ENCODE assay signal across 1 cellular context in genomic region chr10:15088428-15089261, GRCh38.
TF ChIP-seq lines count a peak whose summit lies in the region.

ACBD7 (minus strand) TSS chr10:15088776; CDS start chr10:15088728, 48 bp downstream.

TF ChIP-seq in HEK293, 187 proteins besides CTCF, POLR2A, EP300 and RAD21 (continued from another document and continues in another):
- TF ChIP-seq GLIS1 (tag by site-specific recombination; IDR thresholded peaks at IDR 0.05) (peak; percentile 87), PATZ1 (tag by site-specific recombination; IDR thresholded peaks at IDR 0.05) (peak; percentile 97), SP3 (tag by site-specific recombination; IDR thresholded peaks at IDR 0.05) (peak; percentile 69), ZNF610 (tag by site-specific recombination; IDR thresholded peaks at IDR 0.05; ENCODE audit: borderline replicate concordance) (peak; percentile 73; the same call in 1 of the 2 replicates), ZFP41 (tag by site-specific recombination; IDR thresholded peaks at IDR 0.05; ENCODE audit: borderline replicate concordance) (0 out of 2 replicates have a peak, but pooled peaks have one; percentile 29), ZNF37A (tag by site-specific recombination; IDR thresholded peaks at IDR 0.05) (no peak), EGR2 (tag by site-specific recombination; IDR thresholded peaks at IDR 0.05; ENCODE audit: low read depth) (peak; percentile 75), ZBTB20 (tag by site-specific recombination; IDR thresholded peaks at IDR 0.05) (peak; percentile 87), ZNF654 (tag by site-specific recombination; IDR thresholded peaks at IDR 0.05; ENCODE audit: low read depth) (no peak), ZNF561 (tag by site-specific recombination; IDR thresholded peaks at IDR 0.05; ENCODE audit: borderline replicate concordance) (0 out of 2 replicates have a peak, but pooled peaks have one; percentile 51), SCRT2 (tag by site-specific recombination; IDR thresholded peaks at IDR 0.05) (peak; percentile 80), KLF17 (tag by site-specific recombination; IDR thresholded peaks at IDR 0.05) (peak; percentile 81; the same call in 1 of the 2 replicates), ZNF366 (tag by site-specific recombination; conservative IDR thresholded peaks at IDR 0.05) (peak; percentile 77), ZBTB8A (tag by site-specific recombination; IDR thresholded peaks at IDR 0.05) (peak; percentile 76), KLF9 (tag by site-specific recombination; IDR thresholded peaks at IDR 0.05; ENCODE audit: low read depth) (peak; percentile 98), ZNF2 (tag by site-specific recombination; IDR thresholded peaks at IDR 0.05) (peak; percentile 91; the same call in 1 of the 2 replicates), ZFP37 (tag by site-specific recombination; IDR thresholded peaks at IDR 0.05) (peak; percentile 80; the same call in 1 of the 2 replicates), ZNF416 (tag by site-specific recombination; IDR thresholded peaks at IDR 0.05) (no peak), ZNF341 (tag by site-specific recombination; IDR thresholded peaks at IDR 0.05; ENCODE audit: low read depth) (peak; percentile 97), ZBTB48 (tag by site-specific recombination; IDR thresholded peaks at IDR 0.05) (peak; percentile 98), ZFHX2 (tag by site-specific recombination; conservative IDR thresholded peaks at IDR 0.05) (peak; percentile 86), MZF1 (tag by site-specific recombination; IDR thresholded peaks at IDR 0.05; ENCODE audit: borderline replicate concordance) (peak; percentile 62; the same call in 1 of the 2 replicates), ZNF362 (tag by site-specific recombination; IDR thresholded peaks at IDR 0.05) (no peak), ZXDB (tag by site-specific recombination; IDR thresholded peaks at IDR 0.05) (peak; percentile 92), OSR2 (tag by site-specific recombination; IDR thresholded peaks at IDR 0.05) (peak; percentile 24; the same call in 1 of the 2 replicates), ZNF660 (tag by site-specific recombination; IDR thresholded peaks at IDR 0.05) (peak; percentile 33; the same call in 1 of the 2 replicates), ZNF549 (tag by site-specific recombination; IDR thresholded peaks at IDR 0.05) (no peak), ZNF596 (tag by site-specific recombination; IDR thresholded peaks at IDR 0.05) (peak; percentile 86), ZBTB17 (tag by site-specific recombination; IDR thresholded peaks at IDR 0.05) (peak; percentile 83), ZNF274 (IDR thresholded peaks at IDR 0.05; ENCODE audit: low read length) (no peak), ZNF274 (tag by site-specific recombination; IDR thresholded peaks at IDR 0.05; ENCODE audit: borderline replicate concordance) (no peak), ZBTB7A (tag by site-specific recombination; IDR thresholded peaks at IDR 0.05; ENCODE audit: low read depth) (peak; percentile 88), ZNF24 (tag by site-specific recombination; IDR thresholded peaks at IDR 0.05) (peak; percentile 70; the same call in 1 of the 2 replicates), ZNF335 (tag by site-specific recombination; conservative IDR thresholded peaks at IDR 0.05) (peak; percentile 97), WT1 (tag by site-specific recombination; IDR thresholded peaks at IDR 0.05) (no peak), SP2 (tag by site-specific recombination; IDR thresholded peaks at IDR 0.05) (peak; percentile 85), KLF16 (tag by site-specific recombination; IDR thresholded peaks at IDR 0.05) (peak; percentile 95), ZNF48 (tag by site-specific recombination; IDR thresholded peaks at IDR 0.05) (no peak), ZNF629 (tag by site-specific recombination; IDR thresholded peaks at IDR 0.05) (peak; percentile 38; the same call in 1 of the 2 replicates), BCL11B (tag by site-specific recombination; IDR thresholded peaks at IDR 0.05; ENCODE audit: low read depth) (peak; percentile 41; the same call in 1 of the 2 replicates), PRDM1 (tag by site-specific recombination; IDR thresholded peaks at IDR 0.05) (peak; percentile 91), ZNF544 (tag by site-specific recombination; IDR thresholded peaks at IDR 0.05) (no peak)
- TF ChIP-seq, protein P1, sequence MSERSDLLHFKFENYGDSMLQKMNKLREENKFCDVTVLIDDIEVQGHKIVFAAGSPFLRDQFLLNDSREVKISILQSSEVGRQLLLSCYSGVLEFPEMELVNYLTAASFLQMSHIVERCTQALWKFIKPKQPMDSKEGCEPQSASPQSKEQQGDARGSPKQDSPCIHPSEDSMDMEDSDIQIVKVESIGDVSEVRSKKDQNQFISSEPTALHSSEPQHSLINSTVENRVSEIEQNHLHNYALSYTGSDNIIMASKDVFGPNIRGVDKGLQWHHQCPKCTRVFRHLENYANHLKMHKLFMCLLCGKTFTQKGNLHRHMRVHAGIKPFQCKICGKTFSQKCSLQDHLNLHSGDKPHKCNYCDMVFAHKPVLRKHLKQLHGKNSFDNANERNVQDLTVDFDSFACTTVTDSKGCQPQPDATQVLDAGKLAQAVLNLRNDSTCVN (tag by site-specific recombination; optimal IDR thresholded peaks at IDR 0.05), result peak; percentile 88
- TF ChIP-seq, protein P2, sequence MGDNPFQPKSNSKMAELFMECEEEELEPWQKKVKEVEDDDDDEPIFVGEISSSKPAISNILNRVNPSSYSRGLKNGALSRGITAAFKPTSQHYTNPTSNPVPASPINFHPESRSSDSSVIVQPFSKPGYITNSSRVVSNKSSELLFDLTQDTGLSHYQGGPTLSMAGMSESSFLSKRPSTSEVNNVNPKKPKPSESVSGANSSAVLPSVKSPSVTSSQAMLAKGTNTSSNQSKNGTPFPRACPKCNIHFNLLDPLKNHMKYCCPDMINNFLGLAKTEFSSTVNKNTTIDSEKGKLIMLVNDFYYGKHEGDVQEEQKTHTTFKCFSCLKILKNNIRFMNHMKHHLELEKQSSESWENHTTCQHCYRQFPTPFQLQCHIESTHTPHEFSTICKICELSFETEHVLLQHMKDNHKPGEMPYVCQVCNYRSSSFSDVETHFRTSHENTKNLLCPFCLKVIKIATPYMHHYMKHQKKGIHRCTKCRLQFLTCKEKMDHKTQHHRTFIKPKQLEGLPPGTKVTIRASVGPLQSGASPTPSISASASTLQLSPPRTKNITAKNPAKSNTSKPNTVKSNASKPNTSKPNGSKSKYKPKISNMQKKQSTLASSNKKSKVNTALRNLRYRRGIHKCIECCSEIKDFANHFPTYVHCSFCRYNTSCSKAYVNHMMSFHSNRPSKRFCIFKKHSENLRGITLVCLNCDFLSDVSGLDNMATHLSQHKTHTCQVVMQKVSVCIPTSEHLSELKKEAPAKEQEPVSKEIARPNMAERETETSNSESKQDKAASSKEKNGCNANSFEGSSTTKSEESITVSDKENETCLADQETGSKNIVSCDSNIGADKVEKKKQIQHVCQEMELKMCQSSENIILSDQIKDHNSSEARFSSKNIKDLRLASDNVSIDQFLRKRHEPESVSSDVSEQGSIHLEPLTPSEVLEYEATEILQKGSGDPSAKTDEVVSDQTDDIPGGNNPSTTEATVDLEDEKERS (tag by site-specific recombination; IDR thresholded peaks at IDR 0.05), result no peak
- TF ChIP-seq, protein P3, sequence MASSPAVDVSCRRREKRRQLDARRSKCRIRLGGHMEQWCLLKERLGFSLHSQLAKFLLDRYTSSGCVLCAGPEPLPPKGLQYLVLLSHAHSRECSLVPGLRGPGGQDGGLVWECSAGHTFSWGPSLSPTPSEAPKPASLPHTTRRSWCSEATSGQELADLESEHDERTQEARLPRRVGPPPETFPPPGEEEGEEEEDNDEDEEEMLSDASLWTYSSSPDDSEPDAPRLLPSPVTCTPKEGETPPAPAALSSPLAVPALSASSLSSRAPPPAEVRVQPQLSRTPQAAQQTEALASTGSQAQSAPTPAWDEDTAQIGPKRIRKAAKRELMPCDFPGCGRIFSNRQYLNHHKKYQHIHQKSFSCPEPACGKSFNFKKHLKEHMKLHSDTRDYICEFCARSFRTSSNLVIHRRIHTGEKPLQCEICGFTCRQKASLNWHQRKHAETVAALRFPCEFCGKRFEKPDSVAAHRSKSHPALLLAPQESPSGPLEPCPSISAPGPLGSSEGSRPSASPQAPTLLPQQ (tag by site-specific recombination; IDR thresholded peaks at IDR 0.05), result peak; percentile 70
- TF ChIP-seq, protein P4, sequence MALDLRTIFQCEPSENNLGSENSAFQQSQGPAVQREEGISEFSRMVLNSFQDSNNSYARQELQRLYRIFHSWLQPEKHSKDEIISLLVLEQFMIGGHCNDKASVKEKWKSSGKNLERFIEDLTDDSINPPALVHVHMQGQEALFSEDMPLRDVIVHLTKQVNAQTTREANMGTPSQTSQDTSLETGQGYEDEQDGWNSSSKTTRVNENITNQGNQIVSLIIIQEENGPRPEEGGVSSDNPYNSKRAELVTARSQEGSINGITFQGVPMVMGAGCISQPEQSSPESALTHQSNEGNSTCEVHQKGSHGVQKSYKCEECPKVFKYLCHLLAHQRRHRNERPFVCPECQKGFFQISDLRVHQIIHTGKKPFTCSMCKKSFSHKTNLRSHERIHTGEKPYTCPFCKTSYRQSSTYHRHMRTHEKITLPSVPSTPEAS (tag by site-specific recombination; IDR thresholded peaks at IDR 0.05), result no peak
- TF ChIP-seq, protein P5, sequence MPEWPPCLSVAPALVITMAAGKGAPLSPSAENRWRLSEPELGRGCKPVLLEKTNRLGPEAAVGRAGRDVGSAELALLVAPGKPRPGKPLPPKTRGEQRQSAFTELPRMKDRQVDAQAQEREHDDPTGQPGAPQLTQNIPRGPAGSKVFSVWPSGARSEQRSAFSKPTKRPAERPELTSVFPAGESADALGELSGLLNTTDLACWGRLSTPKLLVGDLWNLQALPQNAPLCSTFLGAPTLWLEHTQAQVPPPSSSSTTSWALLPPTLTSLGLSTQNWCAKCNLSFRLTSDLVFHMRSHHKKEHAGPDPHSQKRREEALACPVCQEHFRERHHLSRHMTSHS (tag by site-specific recombination; IDR thresholded peaks at IDR 0.05), result no peak
- TF ChIP-seq, protein P6, sequence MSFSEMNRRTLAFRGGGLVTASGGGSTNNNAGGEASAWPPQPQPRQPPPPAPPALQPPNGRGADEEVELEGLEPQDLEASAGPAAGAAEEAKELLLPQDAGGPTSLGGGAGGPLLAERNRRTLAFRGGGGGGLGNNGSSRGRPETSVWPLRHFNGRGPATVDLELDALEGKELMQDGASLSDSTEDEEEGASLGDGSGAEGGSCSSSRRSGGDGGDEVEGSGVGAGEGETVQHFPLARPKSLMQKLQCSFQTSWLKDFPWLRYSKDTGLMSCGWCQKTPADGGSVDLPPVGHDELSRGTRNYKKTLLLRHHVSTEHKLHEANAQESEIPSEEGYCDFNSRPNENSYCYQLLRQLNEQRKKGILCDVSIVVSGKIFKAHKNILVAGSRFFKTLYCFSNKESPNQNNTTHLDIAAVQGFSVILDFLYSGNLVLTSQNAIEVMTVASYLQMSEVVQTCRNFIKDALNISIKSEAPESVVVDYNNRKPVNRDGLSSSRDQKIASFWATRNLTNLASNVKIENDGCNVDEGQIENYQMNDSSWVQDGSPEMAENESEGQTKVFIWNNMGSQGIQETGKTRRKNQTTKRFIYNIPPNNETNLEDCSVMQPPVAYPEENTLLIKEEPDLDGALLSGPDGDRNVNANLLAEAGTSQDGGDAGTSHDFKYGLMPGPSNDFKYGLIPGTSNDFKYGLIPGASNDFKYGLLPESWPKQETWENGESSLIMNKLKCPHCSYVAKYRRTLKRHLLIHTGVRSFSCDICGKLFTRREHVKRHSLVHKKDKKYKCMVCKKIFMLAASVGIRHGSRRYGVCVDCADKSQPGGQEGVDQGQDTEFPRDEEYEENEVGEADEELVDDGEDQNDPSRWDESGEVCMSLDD (tag by site-specific recombination; IDR thresholded peaks at IDR 0.05), result peak; percentile 77
